ENCODE assay signal across 18 cellular contexts in genomic region chr1:220316291-220316690, GRCh38. TPM values are rescaled to one million over a fixed set of nuclear protein-coding genes. Genes with fewer than 3 reads are reported as not detected.
DNase-seq lines count a peak whose midpoint lies in the region; ATAC-seq and TF ChIP-seq lines count a peak whose summit lies in the region.
"Had no signal": no experiment of that assay in that cellular context is flagged by ENCODE, and none has a peak within 500 bp of the region (broad histone marks: within the 10 kb centered on the region; RNA-seq: fewer than 3 reads in every experiment).

No MANE protein-coding gene starts in this region.

- DNase-seq in kidney glomerular epithelial cell (lab: John Stamatoyannopoulos, UW) (peak; percentile 53), renal cortical epithelial cell (ENCODE audit: low read depth) (peak; percentile 10)
- DNase-seq in activated CD4-positive, alpha-beta T cell treated with anti-CD3 and anti-CD28 coated beads for 4 hours, result no peak
- DNase-seq: Caco-2; CD4-positive, CD25-positive, alpha-beta regulatory T cell; CD8-positive, alpha-beta T cell; DMS153; DND-41; GM23248; H9; HFFc6 had no signal

- no peaks in the 10 kb centered on the region for H3K36me3 ChIP-seq in HEK293 (ENCODE audit: control insufficient read depth in 2 of 2, insufficient read depth in 1 of 2, low read length in 2 of 2)
- H3K36me3 ChIP-seq: BLaER1 had no signal

- POLR2A ChIA-PET in HEK293 (lab: Yijun Ruan, JAX), result no interaction called here

- H3K27ac ChIP-seq in HEK293 (ENCODE audit: extremely low read depth, low read depth, low read length), result no peak overlapping the region
- H3K27ac ChIP-seq: 22Rv1, BLaER1, C4-2B, GM23248 had no signal

- no peak for ATAC-seq in HG03095 (IDR thresholded peaks at IDR 0.05; ENCODE audit: unreplicated experiment)
- ATAC-seq in GM18505 (IDR thresholded peaks at IDR 0.05; ENCODE audit: unreplicated experiment), result no peak
- ATAC-seq: CD8-positive, alpha-beta T cell; HCT116 had no signal

- no peaks in the 10 kb centered on the region for H3K4me1 ChIP-seq in HEK293 (ENCODE audit: control insufficient read depth, insufficient read depth, low read length)
- H3K4me1 ChIP-seq: BLaER1, Caco-2 had no signal

- H3K9me3 ChIP-seq in HEK293 (ENCODE audit: control insufficient read depth, insufficient read depth, low read depth, low read length), result no peaks in the 10 kb centered on the region
- H3K9me3 ChIP-seq: BLaER1, Caco-2 had no signal

- no peak for TF ChIP-seq CTCF in HEK293 (tag by site-specific recombination; IDR thresholded peaks at IDR 0.05)

- no peak overlapping the region for H3K4me3 ChIP-seq in HEK293 (ENCODE audit: low read depth, low read length)
- H3K4me3 ChIP-seq: BLaER1, GM23248 had no signal

- CTCF ChIA-PET in HEK293 (lab: Yijun Ruan, JAX), result no interaction called here

- no peak for TF ChIP-seq POLR2A in GM18505 (IDR thresholded peaks at IDR 0.05; ENCODE audit: borderline replicate concordance, extremely low read depth, insufficient read depth, insufficient read length)

TF ChIP-seq in HEK293, 187 proteins besides CTCF, POLR2A, EP300 and RAD21:
- TF ChIP-seq ZNF677 (tag by site-specific recombination; IDR thresholded peaks at IDR 0.05) (no peak), FEZF1 (tag by site-specific recombination; IDR thresholded peaks at IDR 0.05) (no peak), ZNF211 (tag by site-specific recombination; IDR thresholded peaks at IDR 0.05; ENCODE audit: low read depth) (no peak), HOXD13 (CRISPR knock-in tag; IDR thresholded peaks at IDR 0.05; ENCODE audit: borderline replicate concordance) (no peak)
- TF ChIP-seq, protein P1, sequence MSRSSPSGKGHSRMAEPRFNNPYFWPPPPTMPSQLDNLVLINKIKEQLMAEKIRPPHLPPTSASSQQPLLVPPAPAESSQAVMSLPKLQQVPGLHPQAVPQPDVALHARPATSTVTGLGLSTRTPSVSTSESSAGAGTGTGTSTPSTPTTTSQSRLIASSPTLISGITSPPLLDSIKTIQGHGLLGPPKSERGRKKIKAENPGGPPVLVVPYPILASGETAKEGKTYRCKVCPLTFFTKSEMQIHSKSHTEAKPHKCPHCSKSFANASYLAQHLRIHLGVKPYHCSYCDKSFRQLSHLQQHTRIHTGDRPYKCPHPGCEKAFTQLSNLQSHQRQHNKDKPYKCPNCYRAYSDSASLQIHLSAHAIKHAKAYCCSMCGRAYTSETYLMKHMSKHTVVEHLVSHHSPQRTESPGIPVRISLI (tag by site-specific recombination; IDR thresholded peaks at IDR 0.05), result 0 out of 2 replicates have a peak, but pooled peaks have one; percentile 46

RNA-seq across cellular contexts. Expression of gene RAB3GAP2, which starts 44.0 kb away (rescaled TPM):
- total RNA-seq in renal cortical epithelial cell, result 41.8 and 47.0 TPM in 2 replicates

Comparison
In these comparisons a context has a peak if more than half of its experiments do, and no peak if none do; other contexts are left out.
1. DNase-seq: peak in kidney glomerular epithelial cell (single experiment) and renal cortical epithelial cell (single experiment); none in activated CD4-positive, alpha-beta T cell treated with anti-CD3 and anti-CD28 coated beads for 4 hours (0 of 2).